13 cellular contexts compared by ENCODE assay signal in genomic region chr7:151011097-151011409, GRCh38. TPM values are rescaled to one million over a fixed set of nuclear protein-coding genes. Genes with fewer than 3 reads are reported as not detected.
A peak's percentile ranks its signal among the peaks of the same experiment; 100 is the strongest.
DNase-seq lines count a peak whose midpoint lies in the region; ATAC-seq and TF ChIP-seq lines count a peak whose summit lies in the region.
"Had no signal": no experiment of that assay in that cellular context is flagged by ENCODE, and none has a peak within 500 bp of the region (broad histone marks: within the 10 kb centered on the region; RNA-seq: fewer than 3 reads in every experiment).

No MANE protein-coding gene starts in this region.

- H3K27ac Mint-ChIP-seq in IgD-negative memory B cell (peak overlapping the region; percentile 53 to 95 (median 84)), neural progenitor cell (peak overlapping the region; percentile 90)
- peak overlapping the region; percentile 52 for H3K27ac Mint-ChIP-seq in dendritic cell treated with granulocyte-macrophage colony-stimulating factor and Interleukin-4, amounts not matched to agents 40 ng/mL and 50 ng/mL, for 4 days

- H2AFZ ChIP-seq in neural progenitor cell (replicated peaks) = no peak overlapping the region

- no peaks in the 10 kb centered on the region for H3K27me3 Mint-ChIP-seq in activated T-cell treated with anti-CD3 and anti-CD28 coated beads, Interleukin-2, amount 50 U/mL, for 4 hours (ENCODE audit: low read depth)
- H3K27me3 Mint-ChIP-seq in IgD-negative memory B cell (peaks cover 13% of the 10 kb centered on the region), neural progenitor cell (ENCODE audit: insufficient read depth, low read depth) (peaks cover 12% of the 10 kb centered on the region)
- peaks cover 84% of the 10 kb centered on the region for H3K27me3 Mint-ChIP-seq in dendritic cell treated with granulocyte-macrophage colony-stimulating factor and Interleukin-4, amounts not matched to agents 40 ng/mL and 50 ng/mL, for 4 days

- ATAC-seq in activated T-cell treated with anti-CD3 and anti-CD28 coated beads, Interleukin-2, amount 50 U/mL, for 4 hours = no peak
- ATAC-seq in GM18505 (IDR thresholded peaks at IDR 0.05; ENCODE audit: unreplicated experiment) = no peak

- H3K9me3 Mint-ChIP-seq in activated T-cell treated with anti-CD3 and anti-CD28 coated beads, Interleukin-2, amount 50 U/mL, for 4 hours = no peaks in the 10 kb centered on the region
- H3K9me3 Mint-ChIP-seq in IgD-negative memory B cell (peaks cover 0 to 1% (median 1%) of the 10 kb centered on the region in 3 donors), neural progenitor cell (peaks cover 1% of the 10 kb centered on the region)
- H3K9me3 Mint-ChIP-seq in dendritic cell treated with granulocyte-macrophage colony-stimulating factor and Interleukin-4, amounts not matched to agents 40 ng/mL and 50 ng/mL, for 4 days = no peaks in the 10 kb centered on the region

- no peak overlapping the region for H3K27ac ChIP-seq in neural progenitor cell
- H3K27ac ChIP-seq: vagina had no signal

- no peak for TF ChIP-seq CTCF in neural progenitor cell (IDR thresholded peaks at IDR 0.05)

- peaks cover 71% of the 10 kb centered on the region for H3K4me1 Mint-ChIP-seq in activated T-cell treated with anti-CD3 and anti-CD28 coated beads, Interleukin-2, amount 50 U/mL, for 4 hours (ENCODE audit: low read depth)
- H3K4me1 Mint-ChIP-seq in IgD-negative memory B cell (peaks cover 20 to 30% (median 27%) of the 10 kb centered on the region in 3 donors), neural progenitor cell (peaks cover 55% of the 10 kb centered on the region)
- peaks cover 50% of the 10 kb centered on the region for H3K4me1 Mint-ChIP-seq in dendritic cell treated with granulocyte-macrophage colony-stimulating factor and Interleukin-4, amounts not matched to agents 40 ng/mL and 50 ng/mL, for 4 days (ENCODE audit: low read depth)

- no peaks in the 10 kb centered on the region for H3K79me2 ChIP-seq in neural progenitor cell (ENCODE audit: low read depth)

- peak overlapping the region; percentile 23 for H3K4me3 ChIP-seq in neural progenitor cell
- no peak overlapping the region for H3K4me3 ChIP-seq in H7 (ENCODE audit: insufficient read depth, low read depth, low read length)
- H3K4me3 ChIP-seq: adrenal gland, vagina had no signal

- H3K36me3 Mint-ChIP-seq in activated T-cell treated with anti-CD3 and anti-CD28 coated beads, Interleukin-2, amount 50 U/mL, for 4 hours (ENCODE audit: insufficient read depth) = no peaks in the 10 kb centered on the region
- H3K36me3 Mint-ChIP-seq in IgD-negative memory B cell = peaks cover 3% of the 10 kb centered on the region
- no peaks in the 10 kb centered on the region for H3K36me3 Mint-ChIP-seq in dendritic cell treated with granulocyte-macrophage colony-stimulating factor and Interleukin-4, amounts not matched to agents 40 ng/mL and 50 ng/mL, for 4 days (ENCODE audit: low read depth)
- H3K36me3 Mint-ChIP-seq in neural progenitor cell = peaks cover 10% of the 10 kb centered on the region

- TF ChIP-seq POLR2A in GM18505 (IDR thresholded peaks at IDR 0.05; ENCODE audit: borderline replicate concordance, extremely low read depth, insufficient read depth, insufficient read length) = no peak

- H3K36me3 ChIP-seq in neural progenitor cell = no peaks in the 10 kb centered on the region
- H3K36me3 ChIP-seq in H7 (replicated peaks; ENCODE audit: control insufficient read depth, insufficient read depth, low read length) = no peaks in the 10 kb centered on the region
- H3K36me3 ChIP-seq: adrenal gland, vagina had no signal

- peaks cover 35% of the 10 kb centered on the region for H3F3A ChIP-seq in neural progenitor cell (ENCODE audit: low read depth)

- intact Hi-C loops in dendritic cell treated with granulocyte-macrophage colony-stimulating factor and Interleukin-4, amounts not matched to agents 40 ng/mL and 50 ng/mL, for 4 days (cut with micrococcal nuclease) = no loop called here

- H3K9ac ChIP-seq in neural progenitor cell = no peak overlapping the region

- H3K4me2 ChIP-seq in neural progenitor cell = peak overlapping the region; percentile 76

- H3K27me3 ChIP-seq in neural progenitor cell = peaks cover 17% of the 10 kb centered on the region
- H3K27me3 ChIP-seq in H7 (ENCODE audit: control insufficient read depth, insufficient read depth, low read length) = peaks cover 6% of the 10 kb centered on the region; the same call in 1 of the 2 replicates
- H3K27me3 ChIP-seq: vagina had no signal

- DNase-seq in activated T-cell treated with anti-CD3 and anti-CD28 coated beads, Interleukin-2, amount 50 U/mL, for 4 hours = no peak
- DNase-seq in activated T-cell treated with anti-CD3 and anti-CD28 coated beads, Interleukin-2, amount 50 U/mL, for 1 hour = no peak
- DNase-seq in neural progenitor cell (ENCODE audit: low spot score) (no peak), HT-29 (ENCODE audit: low spot score) (no peak), H7 (no peak)
- DNase-seq: adrenal gland, foreskin fibroblast, KG1, NCI-H2029 had no signal

- no peaks in the 10 kb centered on the region for H3K9me3 ChIP-seq in neural progenitor cell (ENCODE audit: low read depth)
- H3K9me3 ChIP-seq: adrenal gland, vagina had no signal

- H3K4me3 Mint-ChIP-seq in activated T-cell treated with anti-CD3 and anti-CD28 coated beads, Interleukin-2, amount 50 U/mL, for 4 hours = peak overlapping the region; percentile 60
- peak overlapping the region in 2 of 4 donors; percentile 58 to 67 for H3K4me3 Mint-ChIP-seq in IgD-negative memory B cell
- no peak overlapping the region for H3K4me3 Mint-ChIP-seq in dendritic cell treated with granulocyte-macrophage colony-stimulating factor and Interleukin-4, amounts not matched to agents 40 ng/mL and 50 ng/mL, for 4 days
- peak overlapping the region; percentile 50 for H3K4me3 Mint-ChIP-seq in neural progenitor cell

- peaks cover 42% of the 10 kb centered on the region for H3K4me1 ChIP-seq in neural progenitor cell
- H3K4me1 ChIP-seq: adrenal gland had no signal

- no peaks in the 10 kb centered on the region for H4K20me1 ChIP-seq in neural progenitor cell (ENCODE audit: low read depth)

RNA-seq across cellular contexts. Expression of gene ATG9B, which starts 13.2 kb away (rescaled TPM):
- 1 to 10 TPM; 5.8 to 7.3 (median 6.7) TPM for total RNA-seq in activated T-cell treated with anti-CD3 and anti-CD28 coated beads, Interleukin-2, amount 50 U/mL, for 4 hours
- polyA plus RNA-seq in IgD-negative memory B cell = 11.2 TPM
- 0.43 and 1.8 TPM in 2 replicates for total RNA-seq in neural progenitor cell (ENCODE audit: low replicate concordance)
- 0.47 and 1.0 TPM in 2 replicates for total RNA-seq in HT-29 (2014; rRNA removed; shearing (Covaris generic))
- total RNA-seq in H7 (2014; rRNA removed; shearing (Covaris generic)) = 1.7 TPM in 2 replicates

RNA-seq across cellular contexts. Expression of gene ABCB8, which starts 17.2 kb away (rescaled TPM):
- 10 to 100 TPM; 48.1 to 54.6 (median 48.5) TPM for total RNA-seq in activated T-cell treated with anti-CD3 and anti-CD28 coated beads, Interleukin-2, amount 50 U/mL, for 4 hours
- 21.6 TPM for polyA plus RNA-seq in IgD-negative memory B cell
- total RNA-seq in neural progenitor cell (ENCODE audit: low replicate concordance) = 7.9 and 19.9 TPM in 2 replicates
- 81.6 and 97.8 TPM in 2 replicates for total RNA-seq in HT-29 (2014; rRNA removed; shearing (Covaris generic))
- total RNA-seq in H7 (2014; rRNA removed; shearing (Covaris generic)) = 26.7 and 29.7 TPM in 2 replicates

RNA-seq across cellular contexts. Expression of gene NOS3, which starts 20.2 kb away (rescaled TPM):
- 1 to 10 TPM; 5.3 to 9.2 (median 8.2) TPM for total RNA-seq in activated T-cell treated with anti-CD3 and anti-CD28 coated beads, Interleukin-2, amount 50 U/mL, for 4 hours
- polyA plus RNA-seq in IgD-negative memory B cell = 2.0 TPM
- 1.3 and 11.0 TPM in 2 replicates for total RNA-seq in neural progenitor cell (ENCODE audit: low replicate concordance)
- 6.7 and 13.0 TPM in 2 replicates for total RNA-seq in HT-29 (2014; rRNA removed; shearing (Covaris generic))
- 15.5 and 16.5 TPM in 2 replicates for total RNA-seq in H7 (2014; rRNA removed; shearing (Covaris generic))

RNA-seq across cellular contexts. Expression of gene KCNH2, which starts 32.9 kb away (rescaled TPM):
- total RNA-seq in activated T-cell treated with anti-CD3 and anti-CD28 coated beads, Interleukin-2, amount 50 U/mL, for 4 hours = under 1 TPM; 0.49 to 0.71 (median 0.66) TPM
- polyA plus RNA-seq in IgD-negative memory B cell = 2.5 TPM
- total RNA-seq in neural progenitor cell (ENCODE audit: low replicate concordance) = 2.6 and 11.1 TPM in 2 replicates
- 2.2 and 2.8 TPM in 2 replicates for total RNA-seq in HT-29 (2014; rRNA removed; shearing (Covaris generic))
- total RNA-seq in H7 (2014; rRNA removed; shearing (Covaris generic)) = 9.3 and 9.5 TPM in 2 replicates

RNA-seq across cellular contexts. Expression of gene ASIC3, which starts 37.3 kb away (rescaled TPM):
- total RNA-seq in activated T-cell treated with anti-CD3 and anti-CD28 coated beads, Interleukin-2, amount 50 U/mL, for 4 hours = 1 to 10 TPM; 2.4 to 3.4 (median 3.3) TPM
- not detected for polyA plus RNA-seq in IgD-negative memory B cell
- 1.6 TPM in 1 of 2 replicates, not detected in the other for total RNA-seq in neural progenitor cell (ENCODE audit: low replicate concordance)
- total RNA-seq in HT-29 (2014; rRNA removed; shearing (Covaris generic)) = 1.5 and 2.2 TPM in 2 replicates
- 1.4 and 1.6 TPM in 2 replicates for total RNA-seq in H7 (2014; rRNA removed; shearing (Covaris generic))
